In genomic region chr3:34777361-34777760, GRCh38 we compare ENCODE assay signal across 21 cellular contexts.
"Had no signal": no experiment of that assay in that cellular context is flagged by ENCODE, and none has a peak within 500 bp of the region (broad histone marks: within the 10 kb centered on the region; RNA-seq: fewer than 3 reads in every experiment).

No MANE protein-coding gene starts in this region.

- H3K9ac ChIP-seq: SK-N-SH had no signal

- H3K4me2 ChIP-seq: SK-N-SH had no signal

- ATAC-seq: Panc1, PC-3, T-cell had no signal

- H3K27ac Mint-ChIP-seq: T-cell had no signal

- H3K27me3 Mint-ChIP-seq: T-cell had no signal

- DNase-seq: KBM-7, MV-4-11, NCI-H1048, NCI-H1105, NCI-H1417, NCI-H1436 treated with DMSO at 0.1 percent for 48 hours, NCI-H1694, NCI-H187 treated with DMSO at 0.1 percent for 48 hours, NCI-H2029 treated with DMSO at 0.1 percent for 48 hours, NCI-H2171 treated with DMSO at 0.1 percent for 48 hours, NCI-H345, NCI-H446 treated with DMSO at 0.1 percent for 48 hours, NCI-H510A treated with DMSO at 0.1 percent for 48 hours, NCI-H526, PC-3, SHP77, SK-N-SH, SW 1271, T-cell had no signal

- H3K27ac ChIP-seq: RWPE1 had no signal

- H3K4me3 Mint-ChIP-seq: T-cell had no signal

- H3K9me3 ChIP-seq: SK-N-SH had no signal

- H3K36me3 Mint-ChIP-seq: T-cell had no signal

- H3K4me1 Mint-ChIP-seq: T-cell had no signal

- H3K9me2 ChIP-seq: SK-N-SH had no signal
